9 cellular contexts compared by ENCODE assay signal in genomic region chr4:78691971-78692814, GRCh38.
DNase-seq lines count a peak whose midpoint lies in the region; ATAC-seq and TF ChIP-seq lines count a peak whose summit lies in the region.
"Had no signal": no experiment of that assay in that cellular context is flagged by ENCODE, and none has a peak within 500 bp of the region (broad histone marks: within the 10 kb centered on the region; RNA-seq: fewer than 3 reads in every experiment).

No MANE protein-coding gene starts in this region.

- TF ChIP-seq CTCF in WERI-Rb-1 (IDR thresholded peaks at IDR 0.05; ENCODE audit: low read depth, low read length), result no peak

- no peaks in the 10 kb centered on the region for H3K36me3 ChIP-seq in WERI-Rb-1

- no peaks in the 10 kb centered on the region for H3K27me3 ChIP-seq in WERI-Rb-1 (ENCODE audit: insufficient read depth, low read depth, severe bottlenecking)

- peak; percentile 9 for DNase-seq in activated T-helper 2 cell treated with anti-CD3 and anti-CD28 coated beads, Interferon-gamma antibody, Interleukin-2, Interleukin-4, amounts not matched to agents 10 μg/mL and 5 μg/mL and 100 μg/mL, durations not matched to agents 14 hours and 24 hours and 36 hours (ENCODE audit: low spot score)
- DNase-seq in stimulated activated effector memory CD8-positive, alpha-beta T cell treated with anti-CD3 and anti-CD28 coated beads, Interleukin-12 subunit alpha, Interleukin-12 subunit beta, amount 100 ng/mL, for 72 hours (ENCODE audit: low spot score in 2 of 2), result no peak
- DNase-seq in WERI-Rb-1 (no peak), HuH-7 (ENCODE audit: low spot score) (no peak)
- DNase-seq in activated T-cell treated with anti-CD3 and anti-CD28 coated beads, Interleukin-2, amount 50 U/mL, for 24 hours, result no peak

- H3K27ac Mint-ChIP-seq in activated T-helper 2 cell treated with anti-CD3 and anti-CD28 coated beads, Interferon-gamma antibody, Interleukin-2, Interleukin-4, amounts not matched to agents 10 μg/mL and 5 μg/mL and 100 μg/mL, durations not matched to agents 14 hours and 24 hours and 36 hours, result no peak overlapping the region
- H3K27ac Mint-ChIP-seq in stimulated activated effector memory CD8-positive, alpha-beta T cell treated with anti-CD3 and anti-CD28 coated beads, Interleukin-12 subunit alpha, Interleukin-12 subunit beta, amount 100 ng/mL, for 72 hours, result no peak overlapping the region
- no peak overlapping the region for H3K27ac Mint-ChIP-seq in activated T-cell treated with anti-CD3 and anti-CD28 coated beads, Interleukin-2, amount 50 U/mL, for 24 hours
- H3K27ac Mint-ChIP-seq: stimulated activated naive CD8-positive, alpha-beta T cell treated with anti-CD3 and anti-CD28 coated beads, Interleukin-15, Interleukin-2, amounts not matched to agents 100 ng/mL and 50 ng/mL, for 24 hours had no signal

- no peaks in the 10 kb centered on the region for H3K36me3 Mint-ChIP-seq in activated T-helper 2 cell treated with anti-CD3 and anti-CD28 coated beads, Interferon-gamma antibody, Interleukin-2, Interleukin-4, amounts not matched to agents 10 μg/mL and 5 μg/mL and 100 μg/mL, durations not matched to agents 14 hours and 24 hours and 36 hours (ENCODE audit: low read depth)
- H3K36me3 Mint-ChIP-seq in stimulated activated effector memory CD8-positive, alpha-beta T cell treated with anti-CD3 and anti-CD28 coated beads, Interleukin-12 subunit alpha, Interleukin-12 subunit beta, amount 100 ng/mL, for 72 hours, result no peaks in the 10 kb centered on the region
- no peaks in the 10 kb centered on the region for H3K36me3 Mint-ChIP-seq in activated T-cell treated with anti-CD3 and anti-CD28 coated beads, Interleukin-2, amount 50 U/mL, for 24 hours (ENCODE audit: low read depth)

- ATAC-seq in GM19324 (IDR thresholded peaks at IDR 0.05; ENCODE audit: low FRiP score, unreplicated experiment), result peak; percentile 70
- peak; percentile 47 for ATAC-seq in HG03175 (IDR thresholded peaks at IDR 0.05; ENCODE audit: unreplicated experiment)
- ATAC-seq in stimulated activated effector memory CD8-positive, alpha-beta T cell treated with anti-CD3 and anti-CD28 coated beads, Interleukin-12 subunit alpha, Interleukin-12 subunit beta, amount 100 ng/mL, for 72 hours, result peak; percentile 45

- no peak overlapping the region for H3K4me3 ChIP-seq in WERI-Rb-1 (ENCODE audit: low read depth, low read length)

- intact Hi-C loops in activated T-helper 2 cell treated with anti-CD3 and anti-CD28 coated beads, Interferon-gamma antibody, Interleukin-2, Interleukin-4, amounts not matched to agents 10 μg/mL and 5 μg/mL and 100 μg/mL, durations not matched to agents 14 hours and 24 hours and 36 hours (cut with micrococcal nuclease), result no loop called here

- peaks cover 10% of the 10 kb centered on the region for H3K27me3 Mint-ChIP-seq in activated T-helper 2 cell treated with anti-CD3 and anti-CD28 coated beads, Interferon-gamma antibody, Interleukin-2, Interleukin-4, amounts not matched to agents 10 μg/mL and 5 μg/mL and 100 μg/mL, durations not matched to agents 14 hours and 24 hours and 36 hours (ENCODE audit: low read depth)
- H3K27me3 Mint-ChIP-seq in activated T-cell treated with anti-CD3 and anti-CD28 coated beads, Interleukin-2, amount 50 U/mL, for 24 hours, result no peaks in the 10 kb centered on the region
- H3K27me3 Mint-ChIP-seq: stimulated activated naive CD8-positive, alpha-beta T cell treated with anti-CD3 and anti-CD28 coated beads, Interleukin-15, Interleukin-2, amounts not matched to agents 100 ng/mL and 50 ng/mL, for 24 hours had no signal

- H3K27ac ChIP-seq in WERI-Rb-1, result no peak overlapping the region

- H3K9me3 ChIP-seq in WERI-Rb-1 (ENCODE audit: severe bottlenecking), result no peaks in the 10 kb centered on the region

- no peak overlapping the region for H3K4me3 Mint-ChIP-seq in activated T-helper 2 cell treated with anti-CD3 and anti-CD28 coated beads, Interferon-gamma antibody, Interleukin-2, Interleukin-4, amounts not matched to agents 10 μg/mL and 5 μg/mL and 100 μg/mL, durations not matched to agents 14 hours and 24 hours and 36 hours (ENCODE audit: low read depth)
- H3K4me3 Mint-ChIP-seq in stimulated activated effector memory CD8-positive, alpha-beta T cell treated with anti-CD3 and anti-CD28 coated beads, Interleukin-12 subunit alpha, Interleukin-12 subunit beta, amount 100 ng/mL, for 72 hours, result no peak overlapping the region
- H3K4me3 Mint-ChIP-seq in activated T-cell treated with anti-CD3 and anti-CD28 coated beads, Interleukin-2, amount 50 U/mL, for 24 hours, result no peak overlapping the region
- H3K4me3 Mint-ChIP-seq: neural crest cell; stimulated activated naive CD8-positive, alpha-beta T cell treated with anti-CD3 and anti-CD28 coated beads, Interleukin-15, Interleukin-2, amounts not matched to agents 100 ng/mL and 50 ng/mL, for 24 hours had no signal

- peaks cover 12% of the 10 kb centered on the region for H3K4me1 Mint-ChIP-seq in activated T-helper 2 cell treated with anti-CD3 and anti-CD28 coated beads, Interferon-gamma antibody, Interleukin-2, Interleukin-4, amounts not matched to agents 10 μg/mL and 5 μg/mL and 100 μg/mL, durations not matched to agents 14 hours and 24 hours and 36 hours (ENCODE audit: low read depth)
- no peaks in the 10 kb centered on the region for H3K4me1 Mint-ChIP-seq in stimulated activated effector memory CD8-positive, alpha-beta T cell treated with anti-CD3 and anti-CD28 coated beads, Interleukin-12 subunit alpha, Interleukin-12 subunit beta, amount 100 ng/mL, for 72 hours
- peaks cover 10% of the 10 kb centered on the region for H3K4me1 Mint-ChIP-seq in activated T-cell treated with anti-CD3 and anti-CD28 coated beads, Interleukin-2, amount 50 U/mL, for 24 hours (ENCODE audit: low read depth)

- H3K9me3 Mint-ChIP-seq in activated T-helper 2 cell treated with anti-CD3 and anti-CD28 coated beads, Interferon-gamma antibody, Interleukin-2, Interleukin-4, amounts not matched to agents 10 μg/mL and 5 μg/mL and 100 μg/mL, durations not matched to agents 14 hours and 24 hours and 36 hours, result no peaks in the 10 kb centered on the region
- no peaks in the 10 kb centered on the region for H3K9me3 Mint-ChIP-seq in stimulated activated effector memory CD8-positive, alpha-beta T cell treated with anti-CD3 and anti-CD28 coated beads, Interleukin-12 subunit alpha, Interleukin-12 subunit beta, amount 100 ng/mL, for 72 hours
- no peaks in the 10 kb centered on the region for H3K9me3 Mint-ChIP-seq in activated T-cell treated with anti-CD3 and anti-CD28 coated beads, Interleukin-2, amount 50 U/mL, for 24 hours
- H3K9me3 Mint-ChIP-seq: neural crest cell; stimulated activated naive CD8-positive, alpha-beta T cell treated with anti-CD3 and anti-CD28 coated beads, Interleukin-15, Interleukin-2, amounts not matched to agents 100 ng/mL and 50 ng/mL, for 24 hours had no signal
